ENCODE assay signal across 12 cellular contexts in genomic region chr22:36381513-36382079, GRCh38. TPM values are rescaled to one million over a fixed set of nuclear protein-coding genes. Genes with fewer than 3 reads are reported as not detected.
DNase-seq lines count a peak whose midpoint lies in the region; ATAC-seq and TF ChIP-seq lines count a peak whose summit lies in the region.
"Had no signal": no experiment of that assay in that cellular context is flagged by ENCODE, and none has a peak within 500 bp of the region (broad histone marks: within the 10 kb centered on the region; RNA-seq: fewer than 3 reads in every experiment).

No MANE protein-coding gene starts in this region.

- peak overlapping the region; percentile 77 for H3K4me3 Mint-ChIP-seq in activated T-cell treated with anti-CD3 and anti-CD28 coated beads, Interleukin-2, amount 50 U/mL, for 24 hours
- peak overlapping the region; percentile 70 for H3K4me3 Mint-ChIP-seq in T-helper 2 cell treated with Interferon-gamma antibody and Interleukin-4, amounts not matched to agents 5 μg/mL and 100 μg/mL, for 36 hours

- H3K27ac Mint-ChIP-seq in activated T-cell treated with anti-CD3 and anti-CD28 coated beads, Interleukin-2, amount 50 U/mL, for 24 hours, result peak overlapping the region; percentile 91
- H3K27ac Mint-ChIP-seq in T-helper 2 cell treated with Interferon-gamma antibody and Interleukin-4, amounts not matched to agents 5 μg/mL and 100 μg/mL, for 36 hours, result peak overlapping the region; percentile 83

- no peak for DNase-seq in activated T-cell treated with anti-CD3 and anti-CD28 coated beads, Interleukin-2, amount 50 U/mL, for 24 hours
- DNase-seq in activated T-cell treated with anti-CD3 and anti-CD28 coated beads, Interleukin-2, amount 50 U/mL, for 1 hour, result no peak
- DNase-seq in T-helper 2 cell treated with Interferon-gamma antibody and Interleukin-4, amounts not matched to agents 5 μg/mL and 100 μg/mL, for 36 hours (ENCODE audit: low spot score), result no peak
- DNase-seq in fibroblast of villous mesenchyme (ENCODE audit: low read depth) (peak; percentile 87), stomach (no peak), NCI-H2029 treated with DMSO at 0.1 percent for 48 hours (lab: John Stamatoyannopoulos, UW) (no peak)
- DNase-seq in stimulated activated naive CD4-positive, alpha-beta T cell (lab: John Stamatoyannopoulos, UW), result no peak
- DNase-seq: cortex of kidney, GOT3, NCI-H526 had no signal

- no peaks in the 10 kb centered on the region for H3K27me3 Mint-ChIP-seq in activated T-cell treated with anti-CD3 and anti-CD28 coated beads, Interleukin-2, amount 50 U/mL, for 24 hours
- H3K27me3 Mint-ChIP-seq in T-helper 2 cell treated with Interferon-gamma antibody and Interleukin-4, amounts not matched to agents 5 μg/mL and 100 μg/mL, for 36 hours (ENCODE audit: low read depth), result no peaks in the 10 kb centered on the region

- intact Hi-C loops in stomach (cut with DNase I; ENCODE audit: low total_unique reads), result no loop called here

- peaks cover 95% of the 10 kb centered on the region for H3K36me3 Mint-ChIP-seq in activated T-cell treated with anti-CD3 and anti-CD28 coated beads, Interleukin-2, amount 50 U/mL, for 24 hours (ENCODE audit: low read depth)
- H3K36me3 Mint-ChIP-seq in T-helper 2 cell treated with Interferon-gamma antibody and Interleukin-4, amounts not matched to agents 5 μg/mL and 100 μg/mL, for 36 hours (ENCODE audit: low read depth), result peaks cover 77% of the 10 kb centered on the region

- peaks cover 85% of the 10 kb centered on the region for H3K4me1 Mint-ChIP-seq in activated T-cell treated with anti-CD3 and anti-CD28 coated beads, Interleukin-2, amount 50 U/mL, for 24 hours (ENCODE audit: low read depth)
- H3K4me1 Mint-ChIP-seq in T-helper 2 cell treated with Interferon-gamma antibody and Interleukin-4, amounts not matched to agents 5 μg/mL and 100 μg/mL, for 36 hours (ENCODE audit: low read depth), result peaks cover 70% of the 10 kb centered on the region

- TF ChIP-seq EP300 in stomach (IDR thresholded peaks at IDR 0.05), result no peak

- peak overlapping the region in 4 of 5 donors; percentile 95 to 100 (median 98) for H3K27ac ChIP-seq in stomach
- H3K27ac ChIP-seq: hepatocyte had no signal

- H3K9me3 ChIP-seq in stomach, result no peaks in the 10 kb centered on the region

- no peak for TF ChIP-seq POLR2A in stomach (IDR thresholded peaks at IDR 0.05)

- peaks cover 77 to 98% (median 94%) of the 10 kb centered on the region in 4 donors for H3K4me1 ChIP-seq in stomach

- TF ChIP-seq CTCF in fibroblast of villous mesenchyme (IDR thresholded peaks at IDR 0.05; ENCODE audit: insufficient read depth, low read depth, low read length) (no peak), stomach (IDR thresholded peaks at IDR 0.05) (no peak)

- WGBS in stomach, 5 donors, result 47 to 69% (median 50%) methylated on average over 5 of the region's 5 CpGs

- no peak for ATAC-seq in HG03432 (IDR thresholded peaks at IDR 0.05; ENCODE audit: unreplicated experiment)

- no peak overlapping the region for H3K4me3 ChIP-seq in fibroblast of villous mesenchyme (ENCODE audit: low read depth, low read length)
- H3K4me3 ChIP-seq in stomach, result peak overlapping the region in 1 of 4 donors; percentile 6
- H3K4me3 ChIP-seq: hepatocyte had no signal

- H3K27me3 ChIP-seq in stomach, result no peaks in the 10 kb centered on the region
- H3K27me3 ChIP-seq: hepatocyte had no signal

- no peaks in the 10 kb centered on the region for H3K9me3 Mint-ChIP-seq in activated T-cell treated with anti-CD3 and anti-CD28 coated beads, Interleukin-2, amount 50 U/mL, for 24 hours
- H3K9me3 Mint-ChIP-seq in T-helper 2 cell treated with Interferon-gamma antibody and Interleukin-4, amounts not matched to agents 5 μg/mL and 100 μg/mL, for 36 hours, result no peaks in the 10 kb centered on the region

- peaks cover 0 to 22% (median 12%) of the 10 kb centered on the region in 4 donors for H3K36me3 ChIP-seq in stomach

RNA-seq across cellular contexts. Expression of gene MYH9, which starts 6.2 kb away (rescaled TPM):
- total RNA-seq in fibroblast of villous mesenchyme (1,420 and 1,714 TPM in 2 replicates), stomach (100 to 1,000 TPM; 155 to 620 (median 272) TPM)
- polyA plus RNA-seq in stomach, result 10 to 100 TPM; 46.7 to 79.3 (median 54.3) TPM
